In the genomic region with DNA sequence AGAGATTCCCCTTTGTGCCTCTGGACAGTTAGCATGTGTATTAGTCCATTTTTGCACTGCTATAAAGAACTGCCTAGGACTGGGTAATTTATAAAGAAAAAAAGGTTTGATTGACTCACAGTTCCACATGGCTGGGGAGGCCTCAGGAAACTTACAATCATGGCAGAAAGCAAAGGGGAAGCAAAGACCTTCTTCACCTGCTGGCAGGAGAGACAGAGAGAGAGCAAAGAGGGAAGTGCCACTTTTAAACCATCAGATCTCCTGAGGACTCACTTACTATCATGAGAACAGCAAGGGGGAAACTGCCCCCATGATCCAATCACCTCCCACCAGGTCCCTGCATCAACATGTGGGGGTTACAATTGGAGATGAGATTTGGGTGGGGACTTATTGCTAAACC, we compare ENCODE assay signal across 25 cellular contexts. TPM values are rescaled to one million over a fixed set of nuclear protein-coding genes. Genes with fewer than 3 reads are reported as not detected.
"Had no signal": no experiment of that assay in that cellular context is flagged by ENCODE, and none has a peak within 500 bp of the region (broad histone marks: within the 10 kb centered on the region; RNA-seq: fewer than 3 reads in every experiment).

No MANE protein-coding gene starts in this region.

- DNase-seq: MM.1S, NCI-H1092 treated with DMSO at 0.1 percent for 48 hours, NCI-H1436, NCI-H187, NCI-H2029, NCI-H2081 treated with DMSO at 0.1 percent for 48 hours, NCI-H226, NCI-H446, NCI-H510A, NCI-H524 treated with DMSO at 0.1 percent for 48 hours, NCI-H69, NCI-H774, OCI-M1, PC-9, Peyer's patch, Right ventricle myocardium superior, RPMI8226, SIG-M5, SK-N-SH, SW 1271, T-cell had no signal

- H3K4me3 ChIP-seq: K562, PC-9, Peyer's patch, SJSA1 had no signal

- H3K27ac Mint-ChIP-seq: IgD-negative memory B cell; T-cell; T-helper 1 cell treated with Interleukin-12 subunit alpha and Interleukin-12 subunit beta and Interleukin-4 antibody, amounts not matched to agents 30 μg/mL and 1 μg/mL, for 36 hours had no signal

- H3K4me3 Mint-ChIP-seq: IgD-negative memory B cell; T-cell; T-helper 1 cell treated with Interleukin-12 subunit alpha and Interleukin-12 subunit beta and Interleukin-4 antibody, amounts not matched to agents 30 μg/mL and 1 μg/mL, for 36 hours had no signal

- H3K36me3 Mint-ChIP-seq: IgD-negative memory B cell, T-cell had no signal

- H3K9me3 Mint-ChIP-seq: T-helper 1 cell treated with Interleukin-12 subunit alpha and Interleukin-12 subunit beta and Interleukin-4 antibody, amounts not matched to agents 30 μg/mL and 1 μg/mL, for 36 hours had no signal

- ATAC-seq: K562, T-cell had no signal

RNA-seq across cellular contexts. Expression of gene CFAP90, which starts 6.0 kb away (rescaled TPM):
- total RNA-seq: K562, PC-9, Peyer's patch, Right ventricle myocardium superior, SJSA1, T-cell had no signal
- polyA plus RNA-seq: IgD-negative memory B cell, K562 had no signal
